In genomic region chr22:50019316-50019715, GRCh38 we compare ENCODE assay signal across 26 cellular contexts. TPM values are rescaled to one million over a fixed set of nuclear protein-coding genes. Genes with fewer than 3 reads are reported as not detected.
DNase-seq lines count a peak whose midpoint lies in the region; ATAC-seq, FAIRE-seq and TF ChIP-seq lines count a peak whose summit lies in the region.
"Had no signal": no experiment of that assay in that cellular context is flagged by ENCODE, and none has a peak within 500 bp of the region (broad histone marks: within the 10 kb centered on the region; RNA-seq: fewer than 3 reads in every experiment).

No MANE protein-coding gene starts in this region.

- peak; percentile 25 for ATAC-seq in activated CD8-positive, alpha-beta T cell treated with anti-CD3 and anti-CD28 coated beads for 36 hours
- no peak for ATAC-seq in activated CD8-positive, alpha-beta T cell treated with anti-CD3 and anti-CD28 coated beads, Interleukin-2, amount 10 ng/mL, durations not matched to agents 7 days and 5 days
- ATAC-seq in T-cell (replicated peaks in 1 of 4) (peak in 1 of 4 experiments; percentile 38), HG02852 (IDR thresholded peaks at IDR 0.05; ENCODE audit: unreplicated experiment) (no peak)
- no peak for ATAC-seq in central memory CD8-positive, alpha-beta T cell (replicated peaks; ENCODE audit: extremely low read depth, poor library complexity, severe bottlenecking)
- ATAC-seq in stimulated activated effector memory CD8-positive, alpha-beta T cell treated with anti-CD3 and anti-CD28 coated beads, Interleukin-12 subunit alpha, Interleukin-12 subunit beta, amount 100 ng/mL, for 72 hours = peak; percentile 29
- ATAC-seq: left ventricle myocardium superior, WTC11 had no signal

- no peak for FAIRE-seq in GM19239 (lab: Jason Lieb, UNC)
- FAIRE-seq: A204.1, astrocyte had no signal

- peak; percentile 48 for DNase-seq in activated CD8-positive, alpha-beta T cell treated with anti-CD3 and anti-CD28 coated beads for 36 hours
- no peak for DNase-seq in activated CD8-positive, alpha-beta T cell treated with anti-CD3 and anti-CD28 coated beads, Interleukin-2, amount 10 ng/mL, durations not matched to agents 7 days and 5 days
- DNase-seq in T-cell (no peak), DMS153 (lab: John Stamatoyannopoulos, UW) (no peak), GM19239 (ENCODE audit: insufficient read length, low spot score) (no peak)
- no peak for DNase-seq in central memory CD8-positive, alpha-beta T cell (ENCODE audit: low spot score in 2 of 2)
- DNase-seq in stimulated activated effector memory CD8-positive, alpha-beta T cell treated with anti-CD3 and anti-CD28 coated beads, Interleukin-12 subunit alpha, Interleukin-12 subunit beta, amount 100 ng/mL, for 72 hours (ENCODE audit: low spot score in 2 of 2) = no peak
- DNase-seq: AML-193, DMS79, GOT3, islet precursor cell, Karpas-422, left ventricle myocardium superior, midbrain, MV-4-11, NCI-H510A treated with DMSO at 0.1 percent for 48 hours, nephron progenitor cell, SHP77, upper lobe of left lung had no signal

- TF ChIP-seq CTCF in activated CD8-positive, alpha-beta T cell treated with anti-CD3 and anti-CD28 coated beads for 36 hours (IDR thresholded peaks at IDR 0.05) = no peak

- H3K36me3 Mint-ChIP-seq in activated CD8-positive, alpha-beta T cell treated with anti-CD3 and anti-CD28 coated beads for 36 hours (ENCODE audit: low read depth) = no peaks in the 10 kb centered on the region
- no peaks in the 10 kb centered on the region for H3K36me3 Mint-ChIP-seq in activated CD8-positive, alpha-beta T cell treated with anti-CD3 and anti-CD28 coated beads, Interleukin-2, amount 10 ng/mL, durations not matched to agents 7 days and 5 days (ENCODE audit: low read depth)
- H3K36me3 Mint-ChIP-seq in T-cell = no peaks in the 10 kb centered on the region
- peaks cover 1% of the 10 kb centered on the region for H3K36me3 Mint-ChIP-seq in central memory CD8-positive, alpha-beta T cell (ENCODE audit: insufficient read depth)
- H3K36me3 Mint-ChIP-seq in stimulated activated effector memory CD8-positive, alpha-beta T cell treated with anti-CD3 and anti-CD28 coated beads, Interleukin-12 subunit alpha, Interleukin-12 subunit beta, amount 100 ng/mL, for 72 hours = no peaks in the 10 kb centered on the region
- H3K36me3 Mint-ChIP-seq: WTC11 had no signal

- H3K9me3 Mint-ChIP-seq in activated CD8-positive, alpha-beta T cell treated with anti-CD3 and anti-CD28 coated beads for 36 hours = peaks cover 3% of the 10 kb centered on the region
- H3K9me3 Mint-ChIP-seq in activated CD8-positive, alpha-beta T cell treated with anti-CD3 and anti-CD28 coated beads, Interleukin-2, amount 10 ng/mL, durations not matched to agents 7 days and 5 days (ENCODE audit: insufficient read depth) = no peaks in the 10 kb centered on the region
- H3K9me3 Mint-ChIP-seq in T-cell = no peaks in the 10 kb centered on the region
- H3K9me3 Mint-ChIP-seq in central memory CD8-positive, alpha-beta T cell = no peaks in the 10 kb centered on the region
- no peaks in the 10 kb centered on the region for H3K9me3 Mint-ChIP-seq in stimulated activated effector memory CD8-positive, alpha-beta T cell treated with anti-CD3 and anti-CD28 coated beads, Interleukin-12 subunit alpha, Interleukin-12 subunit beta, amount 100 ng/mL, for 72 hours

- no peaks in the 10 kb centered on the region for H3K27me3 Mint-ChIP-seq in activated CD8-positive, alpha-beta T cell treated with anti-CD3 and anti-CD28 coated beads for 36 hours
- no peaks in the 10 kb centered on the region for H3K27me3 Mint-ChIP-seq in activated CD8-positive, alpha-beta T cell treated with anti-CD3 and anti-CD28 coated beads, Interleukin-2, amount 10 ng/mL, durations not matched to agents 7 days and 5 days (ENCODE audit: low read depth)
- H3K27me3 Mint-ChIP-seq in T-cell = no peaks in the 10 kb centered on the region
- H3K27me3 Mint-ChIP-seq in central memory CD8-positive, alpha-beta T cell = no peaks in the 10 kb centered on the region

- CTCF ChIA-PET in activated CD8-positive, alpha-beta T cell treated with anti-CD3 and anti-CD28 coated beads for 36 hours (lab: Charles Lee) = interaction anchor here (0.8 to 4.4 kb wide), 6 partner anchors 11 to 88 kb away, joined by 3 to 27 read pairs (median 8); no protein-coding TSS in a partner anchor
- CTCF ChIA-PET in activated CD8-positive, alpha-beta T cell treated with anti-CD3 and anti-CD28 coated beads, Interleukin-2, amount 10 ng/mL, durations not matched to agents 7 days and 5 days (lab: Charles Lee) = interaction anchor here (0.7 to 1.2 kb wide), 2 partner anchors 11 to 26 kb away, joined by 3 to 7 read pairs; no protein-coding TSS in a partner anchor
- CTCF ChIA-PET in T-cell (lab: Charles Lee) = no interaction called here

- peak overlapping the region; percentile 97 for H3K27ac Mint-ChIP-seq in activated CD8-positive, alpha-beta T cell treated with anti-CD3 and anti-CD28 coated beads for 36 hours
- H3K27ac Mint-ChIP-seq in activated CD8-positive, alpha-beta T cell treated with anti-CD3 and anti-CD28 coated beads, Interleukin-2, amount 10 ng/mL, durations not matched to agents 7 days and 5 days = no peak overlapping the region
- H3K27ac Mint-ChIP-seq in T-cell = peak overlapping the region; percentile 79 to 82
- peak overlapping the region; percentile 23 for H3K27ac Mint-ChIP-seq in central memory CD8-positive, alpha-beta T cell (ENCODE audit: low read depth)
- H3K27ac Mint-ChIP-seq in stimulated activated effector memory CD8-positive, alpha-beta T cell treated with anti-CD3 and anti-CD28 coated beads, Interleukin-12 subunit alpha, Interleukin-12 subunit beta, amount 100 ng/mL, for 72 hours = peak overlapping the region; percentile 23
- H3K27ac Mint-ChIP-seq: nephron progenitor cell, WTC11 had no signal

- H3K4me3 Mint-ChIP-seq in activated CD8-positive, alpha-beta T cell treated with anti-CD3 and anti-CD28 coated beads for 36 hours = peak overlapping the region; percentile 68
- no peak overlapping the region for H3K4me3 Mint-ChIP-seq in activated CD8-positive, alpha-beta T cell treated with anti-CD3 and anti-CD28 coated beads, Interleukin-2, amount 10 ng/mL, durations not matched to agents 7 days and 5 days
- H3K4me3 Mint-ChIP-seq in T-cell = peak overlapping the region in 1 of 3 donors; percentile 15
- peak overlapping the region; percentile 34 for H3K4me3 Mint-ChIP-seq in central memory CD8-positive, alpha-beta T cell
- H3K4me3 Mint-ChIP-seq in stimulated activated effector memory CD8-positive, alpha-beta T cell treated with anti-CD3 and anti-CD28 coated beads, Interleukin-12 subunit alpha, Interleukin-12 subunit beta, amount 100 ng/mL, for 72 hours = peak overlapping the region; percentile 73
- H3K4me3 Mint-ChIP-seq: nephron progenitor cell, WTC11 had no signal

- peaks cover 7% of the 10 kb centered on the region for H3K4me1 Mint-ChIP-seq in activated CD8-positive, alpha-beta T cell treated with anti-CD3 and anti-CD28 coated beads for 36 hours (ENCODE audit: low read depth)
- H3K4me1 Mint-ChIP-seq in activated CD8-positive, alpha-beta T cell treated with anti-CD3 and anti-CD28 coated beads, Interleukin-2, amount 10 ng/mL, durations not matched to agents 7 days and 5 days (ENCODE audit: low read depth) = peaks cover 28% of the 10 kb centered on the region
- H3K4me1 Mint-ChIP-seq in T-cell = peaks cover 3 to 24% (median 12%) of the 10 kb centered on the region in 3 donors
- peaks cover 24% of the 10 kb centered on the region for H3K4me1 Mint-ChIP-seq in central memory CD8-positive, alpha-beta T cell
- peaks cover 2% of the 10 kb centered on the region for H3K4me1 Mint-ChIP-seq in stimulated activated effector memory CD8-positive, alpha-beta T cell treated with anti-CD3 and anti-CD28 coated beads, Interleukin-12 subunit alpha, Interleukin-12 subunit beta, amount 100 ng/mL, for 72 hours
- H3K4me1 Mint-ChIP-seq: nephron progenitor cell, WTC11 had no signal

- POLR2A ChIA-PET in activated CD8-positive, alpha-beta T cell treated with anti-CD3 and anti-CD28 coated beads for 36 hours (lab: Charles Lee) = interaction anchor here (0.8 to 2.5 kb wide), 5 partner anchors 9 to 85 kb away, joined by 3 to 14 read pairs (median 3); no protein-coding TSS in a partner anchor
- POLR2A ChIA-PET in activated CD8-positive, alpha-beta T cell treated with anti-CD3 and anti-CD28 coated beads, Interleukin-2, amount 10 ng/mL, durations not matched to agents 7 days and 5 days (lab: Charles Lee) = no interaction called here
- POLR2A ChIA-PET in T-cell (lab: Charles Lee) = no interaction called here

- intact Hi-C loops in activated CD8-positive, alpha-beta T cell treated with anti-CD3 and anti-CD28 coated beads for 36 hours (cut with micrococcal nuclease) = loop anchor here (5.0 kb wide), 2 partner anchors 47 to 87 kb away; no protein-coding TSS in a partner anchor

RNA-seq across cellular contexts. Expression of gene IL17REL, which starts 6.8 kb away (rescaled TPM):
- total RNA-seq in activated CD8-positive, alpha-beta T cell treated with anti-CD3 and anti-CD28 coated beads for 36 hours = under 1 TPM in 1 of 2 experiments, not detected in 1; 0.14 TPM
- not detected for total RNA-seq in activated CD8-positive, alpha-beta T cell treated with anti-CD3 and anti-CD28 coated beads, Interleukin-2, amount 10 ng/mL, durations not matched to agents 7 days and 5 days
- under 1 TPM in 1 of 5 donors, not detected in 4; 0.10 TPM for total RNA-seq in T-cell
- total RNA-seq: astrocyte, dermis microvascular lymphatic vessel endothelial cell, glomerular endothelial cell, left ventricle myocardium superior, subcutaneous adipose tissue had no signal

RNA-seq across cellular contexts. Expression of gene TTLL8, which starts 38.8 kb away (rescaled TPM):
- total RNA-seq in activated CD8-positive, alpha-beta T cell treated with anti-CD3 and anti-CD28 coated beads for 36 hours = not detected
- not detected for total RNA-seq in activated CD8-positive, alpha-beta T cell treated with anti-CD3 and anti-CD28 coated beads, Interleukin-2, amount 10 ng/mL, durations not matched to agents 7 days and 5 days
- not detected for total RNA-seq in T-cell
- total RNA-seq: astrocyte, dermis microvascular lymphatic vessel endothelial cell, glomerular endothelial cell, left ventricle myocardium superior, subcutaneous adipose tissue, upper lobe of left lung, WTC11 had no signal

RNA-seq across cellular contexts. Expression of gene PIM3, which starts 58.7 kb away (rescaled TPM):
- 100 to 1,000 TPM; 146 to 158 TPM for total RNA-seq in activated CD8-positive, alpha-beta T cell treated with anti-CD3 and anti-CD28 coated beads for 36 hours
- total RNA-seq in activated CD8-positive, alpha-beta T cell treated with anti-CD3 and anti-CD28 coated beads, Interleukin-2, amount 10 ng/mL, durations not matched to agents 7 days and 5 days = 10 to 100 TPM; 45.1 to 45.7 TPM
- 100 to 1,000 TPM in 2 of 5 donors, 10 to 100 TPM in 3; 61.5 to 167 (median 65.0) TPM for total RNA-seq in T-cell

Comparison
In these comparisons a context has a peak if more than half of its experiments do, and no peak if none do; other contexts are left out.
1. ATAC-seq: peak in activated CD8-positive, alpha-beta T cell treated with anti-CD3 and anti-CD28 coated beads for 36 hours (single experiment) and stimulated activated effector memory CD8-positive, alpha-beta T cell treated with anti-CD3 and anti-CD28 coated beads, Interleukin-12 subunit alpha, Interleukin-12 subunit beta, amount 100 ng/mL, for 72 hours (single experiment); none in activated CD8-positive, alpha-beta T cell treated with anti-CD3 and anti-CD28 coated beads, Interleukin-2, amount 10 ng/mL, durations not matched to agents 7 days and 5 days (single experiment), central memory CD8-positive, alpha-beta T cell (single experiment) and HG02852 (single experiment).
2. CTCF ChIA-PET loops: an anchor here in activated CD8-positive, alpha-beta T cell treated with anti-CD3 and anti-CD28 coated beads for 36 hours (0.8 to 4.4 kb wide) and activated CD8-positive, alpha-beta T cell treated with anti-CD3 and anti-CD28 coated beads, Interleukin-2, amount 10 ng/mL, durations not matched to agents 7 days and 5 days (0.7 to 1.2 kb wide); none called in T-cell.